ENCODE assay signal across 1 cellular context in the genomic region with DNA sequence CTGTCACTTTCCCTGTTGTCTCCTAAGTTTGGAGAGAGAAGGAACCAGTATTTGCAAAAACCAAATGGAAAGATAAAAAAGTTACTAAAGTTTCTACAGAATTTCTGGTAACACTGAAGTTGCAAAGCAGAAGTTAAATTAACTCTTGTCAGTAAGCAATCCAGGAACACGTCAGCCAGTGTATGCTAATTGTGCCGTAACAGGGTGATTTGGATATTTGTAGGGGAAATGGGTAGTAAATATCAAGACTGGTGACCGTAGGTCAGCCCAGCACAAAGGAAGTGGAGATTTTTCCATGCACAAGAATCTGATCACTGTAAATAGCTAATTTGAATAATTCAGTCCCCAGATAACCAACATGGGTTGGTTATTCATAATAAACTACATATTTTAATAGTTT.
TF ChIP-seq lines count a peak whose summit lies in the region.

No MANE protein-coding gene starts in this region.

TF ChIP-seq in GM12878, 131 proteins besides CTCF, POLR2A, EP300 and RAD21 (continued from another document):
- TF ChIP-seq, protein P1, sequence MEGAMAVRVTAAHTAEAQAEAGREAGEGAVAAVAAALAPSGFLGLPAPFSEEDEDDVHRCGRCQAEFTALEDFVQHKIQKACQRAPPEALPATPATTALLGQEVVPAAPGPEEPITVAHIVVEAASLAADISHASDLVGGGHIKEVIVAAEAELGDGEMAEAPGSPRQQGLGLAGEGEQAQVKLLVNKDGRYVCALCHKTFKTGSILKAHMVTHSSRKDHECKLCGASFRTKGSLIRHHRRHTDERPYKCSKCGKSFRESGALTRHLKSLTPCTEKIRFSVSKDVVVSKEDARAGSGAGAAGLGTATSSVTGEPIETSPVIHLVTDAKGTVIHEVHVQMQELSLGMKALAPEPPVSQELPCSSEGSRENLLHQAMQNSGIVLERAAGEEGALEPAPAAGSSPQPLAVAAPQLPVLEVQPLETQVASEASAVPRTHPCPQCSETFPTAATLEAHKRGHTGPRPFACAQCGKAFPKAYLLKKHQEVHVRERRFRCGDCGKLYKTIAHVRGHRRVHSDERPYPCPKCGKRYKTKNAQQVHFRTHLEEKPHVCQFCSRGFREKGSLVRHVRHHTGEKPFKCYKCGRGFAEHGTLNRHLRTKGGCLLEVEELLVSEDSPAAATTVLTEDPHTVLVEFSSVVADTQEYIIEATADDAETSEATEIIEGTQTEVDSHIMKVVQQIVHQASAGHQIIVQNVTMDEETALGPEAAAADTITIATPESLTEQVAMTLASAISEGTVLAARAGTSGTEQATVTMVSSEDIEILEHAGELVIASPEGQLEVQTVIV (IDR thresholded peaks at IDR 0.05; ENCODE audit: borderline replicate concordance, partially characterized antibody) = no peak
- TF ChIP-seq ZNF24 (IDR thresholded peaks at IDR 0.05) (no peak), ASH2L (IDR thresholded peaks at IDR 0.05; ENCODE audit: borderline replicate concordance, low read depth) (no peak), YY1 (IDR thresholded peaks at IDR 0.05; ENCODE audit: low read depth, low read length) (no peak), NFXL1 (IDR thresholded peaks at IDR 0.05; ENCODE audit: borderline replicate concordance) (no peak), SRF (IDR thresholded peaks at IDR 0.05; ENCODE audit: low read depth in 2 of 2, low read length in 2 of 2) (no peak), NR2F1 (conservative IDR thresholded peaks at IDR 0.05) (0 out of 2 replicates have a peak, but pooled peaks have one; percentile 27)
- TF ChIP-seq, protein P2, sequence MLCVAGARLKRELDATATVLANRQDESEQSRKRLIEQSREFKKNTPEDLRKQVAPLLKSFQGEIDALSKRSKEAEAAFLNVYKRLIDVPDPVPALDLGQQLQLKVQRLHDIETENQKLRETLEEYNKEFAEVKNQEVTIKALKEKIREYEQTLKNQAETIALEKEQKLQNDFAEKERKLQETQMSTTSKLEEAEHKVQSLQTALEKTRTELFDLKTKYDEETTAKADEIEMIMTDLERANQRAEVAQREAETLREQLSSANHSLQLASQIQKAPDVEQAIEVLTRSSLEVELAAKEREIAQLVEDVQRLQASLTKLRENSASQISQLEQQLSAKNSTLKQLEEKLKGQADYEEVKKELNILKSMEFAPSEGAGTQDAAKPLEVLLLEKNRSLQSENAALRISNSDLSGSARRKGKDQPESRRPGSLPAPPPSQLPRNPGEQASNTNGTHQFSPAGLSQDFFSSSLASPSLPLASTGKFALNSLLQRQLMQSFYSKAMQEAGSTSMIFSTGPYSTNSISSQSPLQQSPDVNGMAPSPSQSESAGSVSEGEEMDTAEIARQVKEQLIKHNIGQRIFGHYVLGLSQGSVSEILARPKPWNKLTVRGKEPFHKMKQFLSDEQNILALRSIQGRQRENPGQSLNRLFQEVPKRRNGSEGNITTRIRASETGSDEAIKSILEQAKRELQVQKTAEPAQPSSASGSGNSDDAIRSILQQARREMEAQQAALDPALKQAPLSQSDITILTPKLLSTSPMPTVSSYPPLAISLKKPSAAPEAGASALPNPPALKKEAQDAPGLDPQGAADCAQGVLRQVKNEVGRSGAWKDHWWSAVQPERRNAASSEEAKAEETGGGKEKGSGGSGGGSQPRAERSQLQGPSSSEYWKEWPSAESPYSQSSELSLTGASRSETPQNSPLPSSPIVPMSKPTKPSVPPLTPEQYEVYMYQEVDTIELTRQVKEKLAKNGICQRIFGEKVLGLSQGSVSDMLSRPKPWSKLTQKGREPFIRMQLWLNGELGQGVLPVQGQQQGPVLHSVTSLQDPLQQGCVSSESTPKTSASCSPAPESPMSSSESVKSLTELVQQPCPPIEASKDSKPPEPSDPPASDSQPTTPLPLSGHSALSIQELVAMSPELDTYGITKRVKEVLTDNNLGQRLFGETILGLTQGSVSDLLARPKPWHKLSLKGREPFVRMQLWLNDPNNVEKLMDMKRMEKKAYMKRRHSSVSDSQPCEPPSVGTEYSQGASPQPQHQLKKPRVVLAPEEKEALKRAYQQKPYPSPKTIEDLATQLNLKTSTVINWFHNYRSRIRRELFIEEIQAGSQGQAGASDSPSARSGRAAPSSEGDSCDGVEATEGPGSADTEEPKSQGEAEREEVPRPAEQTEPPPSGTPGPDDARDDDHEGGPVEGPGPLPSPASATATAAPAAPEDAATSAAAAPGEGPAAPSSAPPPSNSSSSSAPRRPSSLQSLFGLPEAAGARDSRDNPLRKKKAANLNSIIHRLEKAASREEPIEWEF (IDR thresholded peaks at IDR 0.05; ENCODE audit: insufficient replicate concordance, low read depth, low read length) = peak; percentile 39
- TF ChIP-seq, protein P3, sequence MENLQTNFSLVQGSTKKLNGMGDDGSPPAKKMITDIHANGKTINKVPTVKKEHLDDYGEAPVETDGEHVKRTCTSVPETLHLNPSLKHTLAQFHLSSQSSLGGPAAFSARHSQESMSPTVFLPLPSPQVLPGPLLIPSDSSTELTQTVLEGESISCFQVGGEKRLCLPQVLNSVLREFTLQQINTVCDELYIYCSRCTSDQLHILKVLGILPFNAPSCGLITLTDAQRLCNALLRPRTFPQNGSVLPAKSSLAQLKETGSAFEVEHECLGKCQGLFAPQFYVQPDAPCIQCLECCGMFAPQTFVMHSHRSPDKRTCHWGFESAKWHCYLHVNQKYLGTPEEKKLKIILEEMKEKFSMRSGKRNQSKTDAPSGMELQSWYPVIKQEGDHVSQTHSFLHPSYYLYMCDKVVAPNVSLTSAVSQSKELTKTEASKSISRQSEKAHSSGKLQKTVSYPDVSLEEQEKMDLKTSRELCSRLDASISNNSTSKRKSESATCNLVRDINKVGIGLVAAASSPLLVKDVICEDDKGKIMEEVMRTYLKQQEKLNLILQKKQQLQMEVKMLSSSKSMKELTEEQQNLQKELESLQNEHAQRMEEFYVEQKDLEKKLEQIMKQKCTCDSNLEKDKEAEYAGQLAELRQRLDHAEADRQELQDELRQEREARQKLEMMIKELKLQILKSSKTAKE (IDR thresholded peaks at IDR 0.05; ENCODE audit: low read depth, poor library complexity, severe bottlenecking) = peak; percentile 37
TF ChIP-seq in GM12878: peak in this region for 17.
